Comparison of ENCODE assay signal across 14 cellular contexts in the genomic region with DNA sequence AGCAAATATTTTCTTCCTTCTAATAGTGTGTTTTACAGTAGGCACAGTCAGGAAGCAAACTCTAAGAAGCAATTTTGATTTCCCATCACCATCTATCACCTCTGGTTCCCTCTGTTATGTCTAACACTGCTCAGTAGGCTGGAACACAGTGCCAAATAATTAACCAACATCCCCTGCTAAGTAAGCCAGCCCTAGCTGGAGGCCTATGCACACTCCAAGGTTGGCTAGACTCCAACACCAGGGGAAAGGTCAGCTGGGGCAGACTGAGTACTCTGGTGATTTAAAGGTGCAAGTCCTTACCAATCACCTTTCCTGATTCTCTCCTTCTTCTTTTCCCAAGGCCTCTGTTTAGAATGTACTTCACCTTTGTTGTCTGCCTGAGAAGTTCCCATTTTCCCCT. TPM values are rescaled to one million over a fixed set of nuclear protein-coding genes. Genes with fewer than 3 reads are reported as not detected.
A peak's percentile ranks its signal among the peaks of the same experiment; 100 is the strongest.
DNase-seq lines count a peak whose midpoint lies in the region; ATAC-seq and TF ChIP-seq lines count a peak whose summit lies in the region.
"Had no signal": no experiment of that assay in that cellular context is flagged by ENCODE, and none has a peak within 500 bp of the region (broad histone marks: within the 10 kb centered on the region; RNA-seq: fewer than 3 reads in every experiment).

No MANE protein-coding gene starts in this region.

- TF ChIP-seq POLR2A in gastrocnemius medialis (IDR thresholded peaks at IDR 0.05) = no peak

- H3K36me3 ChIP-seq in BE2C = no peaks in the 10 kb centered on the region
- no peaks in the 10 kb centered on the region for H3K36me3 ChIP-seq in gastrocnemius medialis
- H3K36me3 ChIP-seq: ascending aorta had no signal

- no peak overlapping the region for H3K27ac ChIP-seq in gastrocnemius medialis
- H3K27ac ChIP-seq: ascending aorta, dorsolateral prefrontal cortex had no signal

- no peaks in the 10 kb centered on the region for H3K27me3 Mint-ChIP-seq in osteocyte (ENCODE audit: unreplicated experiment)
- H3K27me3 Mint-ChIP-seq: activated CD4-positive, alpha-beta memory T cell treated with anti-CD3 and anti-CD28 coated beads, Interleukin-2, amount 10 ng/mL, durations not matched to agents 7 days and 5 days had no signal

- H3K27ac Mint-ChIP-seq in osteocyte (ENCODE audit: unreplicated experiment) = no peak overlapping the region
- H3K27ac Mint-ChIP-seq: activated CD4-positive, alpha-beta memory T cell treated with anti-CD3 and anti-CD28 coated beads, Interleukin-2, amount 10 ng/mL, durations not matched to agents 7 days and 5 days had no signal

- ATAC-seq in left lobe of liver = peak; percentile 99
- ATAC-seq in GM21786 (IDR thresholded peaks at IDR 0.05; ENCODE audit: unreplicated experiment) = no peak
- ATAC-seq in gastrocnemius medialis = no peak

- no peaks in the 10 kb centered on the region for H3K27me3 ChIP-seq in BE2C
- H3K27me3 ChIP-seq in gastrocnemius medialis = no peaks in the 10 kb centered on the region
- H3K27me3 ChIP-seq: ascending aorta, dorsolateral prefrontal cortex had no signal

- H3K9me3 Mint-ChIP-seq in osteocyte (ENCODE audit: unreplicated experiment) = no peaks in the 10 kb centered on the region
- H3K9me3 Mint-ChIP-seq: activated CD4-positive, alpha-beta memory T cell treated with anti-CD3 and anti-CD28 coated beads, Interleukin-2, amount 10 ng/mL, durations not matched to agents 7 days and 5 days had no signal

- no peaks in the 10 kb centered on the region for H3K9me3 ChIP-seq in BE2C
- H3K9me3 ChIP-seq in gastrocnemius medialis = no peaks in the 10 kb centered on the region
- H3K9me3 ChIP-seq: ascending aorta had no signal

- in situ Hi-C loops in gastrocnemius medialis (cut with MboI; ENCODE audit: low sequenced_read_pairs in 4 of 4) = no loop called here

- H3K4me1 ChIP-seq in BE2C = no peaks in the 10 kb centered on the region
- no peaks in the 10 kb centered on the region for H3K4me1 ChIP-seq in gastrocnemius medialis
- H3K4me1 ChIP-seq: ascending aorta had no signal

- H3K4me1 Mint-ChIP-seq in osteocyte (ENCODE audit: unreplicated experiment) = no peaks in the 10 kb centered on the region
- H3K4me1 Mint-ChIP-seq: activated CD4-positive, alpha-beta memory T cell treated with anti-CD3 and anti-CD28 coated beads, Interleukin-2, amount 10 ng/mL, durations not matched to agents 7 days and 5 days had no signal

- H3K4me3 ChIP-seq in BE2C (ENCODE audit: low read depth, low read length) = no peak overlapping the region
- H3K4me3 ChIP-seq in gastrocnemius medialis = no peak overlapping the region
- H3K4me3 ChIP-seq: ascending aorta, dorsolateral prefrontal cortex had no signal

- no peak for TF ChIP-seq CTCF in BE2C (IDR thresholded peaks at IDR 0.05; ENCODE audit: low read depth, low read length)
- no peak for TF ChIP-seq CTCF in osteocyte (IDR thresholded peaks at IDR 0.05)
- TF ChIP-seq CTCF in gastrocnemius medialis (IDR thresholded peaks at IDR 0.05 in 4 of 5, conservative IDR thresholded peaks at IDR 0.05 in 1 of 5) = no peak

- peak; percentile 11 for DNase-seq in BE2C
- peak; percentile 36 for DNase-seq in DMS53 treated with DMSO at 0.1 percent for 48 hours (lab: John Stamatoyannopoulos, UW; ENCODE audit: unreplicated experiment)
- peak; percentile 65 for DNase-seq in NCI-H774 (lab: John Stamatoyannopoulos, UW)
- peak; percentile 80 for DNase-seq in left lobe of liver (ENCODE audit: low spot score)
- DNase-seq in osteocyte (ENCODE audit: extremely low spot score, unreplicated experiment) = no peak
- no peak for DNase-seq in SIG-M5 treated with dmso at 0.1 percent for 504 hours (lab: John Stamatoyannopoulos, UW; ENCODE audit: unreplicated experiment)
- DNase-seq in gastrocnemius medialis = no peak
- DNase-seq: activated CD4-positive, alpha-beta memory T cell treated with anti-CD3 and anti-CD28 coated beads, Interleukin-2, amount 10 ng/mL, durations not matched to agents 7 days and 5 days; C1 segment of cervical spinal cord; dorsolateral prefrontal cortex; Karpas-422 had no signal

- H3K4me3 Mint-ChIP-seq in osteocyte (ENCODE audit: unreplicated experiment) = no peak overlapping the region
- H3K4me3 Mint-ChIP-seq: activated CD4-positive, alpha-beta memory T cell treated with anti-CD3 and anti-CD28 coated beads, Interleukin-2, amount 10 ng/mL, durations not matched to agents 7 days and 5 days had no signal

- intact Hi-C loops in gastrocnemius medialis (cut with DNase I; ENCODE audit: low total_unique reads) = no loop called here

- H3K36me3 Mint-ChIP-seq in osteocyte (ENCODE audit: unreplicated experiment) = no peaks in the 10 kb centered on the region

RNA-seq across cellular contexts. Expression of a gene that starts 46.5 kb away (rescaled TPM):
- 6.9 TPM for polyA plus RNA-seq in BE2C (2012; ENCODE audit: insufficient read depth, insufficient read length, low read depth)
- total RNA-seq in left lobe of liver = 0.20 TPM
- 1.5 and 1.7 TPM in 2 replicates for total RNA-seq in osteocyte
- 1 to 10 TPM; 1.1 to 3.5 (median 1.4) TPM for total RNA-seq in gastrocnemius medialis
- total RNA-seq: NCI-H460 had no signal

Comparison
In these comparisons a context has a peak if more than half of its experiments do, and no peak if none do; other contexts are left out.
1. DNase-seq: peak in BE2C (single experiment), DMS53 treated with DMSO at 0.1 percent for 48 hours (single experiment), NCI-H774 (single experiment) and left lobe of liver (single experiment); none in osteocyte (single experiment), SIG-M5 treated with dmso at 0.1 percent for 504 hours (single experiment) and gastrocnemius medialis (0 of 2).